ENCODE assay signal across 9 cellular contexts in genomic region chr15:38514601-38515000, GRCh38.
DNase-seq lines count a peak whose midpoint lies in the region; ATAC-seq lines count a peak whose summit lies in the region.
"Had no signal": no experiment of that assay in that cellular context is flagged by ENCODE, and none has a peak within 500 bp of the region (broad histone marks: within the 10 kb centered on the region; RNA-seq: fewer than 3 reads in every experiment).

No MANE protein-coding gene starts in this region.

- DNase-seq in EL: peak; percentile 24
- peak; percentile 90 for DNase-seq in cerebellar cortex (ENCODE audit: low spot score)
- no peak for DNase-seq in HCEC 1CT
- DNase-seq in DMS79 (lab: John Stamatoyannopoulos, UW): no peak
- DNase-seq in stimulated activated naive CD4-positive, alpha-beta T cell treated with Interleukin-2 at 50 U/mL for 16 hours (lab: John Stamatoyannopoulos, UW): no peak
- DNase-seq in NCI-H1092 treated with DMSO at 0.1 percent for 48 hours (lab: John Stamatoyannopoulos, UW): no peak
- DNase-seq: activated CD4-positive, alpha-beta T cell treated with anti-CD3 and anti-CD28 coated beads, Interleukin-2, amount 50 U/mL, for 4 hours had no signal

- ATAC-seq in GM19455 (IDR thresholded peaks at IDR 0.05; ENCODE audit: unreplicated experiment) (peak; percentile 68), HG03280 (IDR thresholded peaks at IDR 0.05; ENCODE audit: unreplicated experiment) (peak; percentile 58)

Comparison
In these comparisons a context has a peak if more than half of its experiments do, and no peak if none do; other contexts are left out.
1. DNase-seq: peak in EL (single experiment) and cerebellar cortex (single experiment); none in HCEC 1CT (single experiment), DMS79 (single experiment), stimulated activated naive CD4-positive, alpha-beta T cell treated with Interleukin-2 at 50 U/mL for 16 hours (single experiment) and NCI-H1092 treated with DMSO at 0.1 percent for 48 hours (single experiment).